Comparison of ENCODE assay signal across 27 cellular contexts in the genomic region with DNA sequence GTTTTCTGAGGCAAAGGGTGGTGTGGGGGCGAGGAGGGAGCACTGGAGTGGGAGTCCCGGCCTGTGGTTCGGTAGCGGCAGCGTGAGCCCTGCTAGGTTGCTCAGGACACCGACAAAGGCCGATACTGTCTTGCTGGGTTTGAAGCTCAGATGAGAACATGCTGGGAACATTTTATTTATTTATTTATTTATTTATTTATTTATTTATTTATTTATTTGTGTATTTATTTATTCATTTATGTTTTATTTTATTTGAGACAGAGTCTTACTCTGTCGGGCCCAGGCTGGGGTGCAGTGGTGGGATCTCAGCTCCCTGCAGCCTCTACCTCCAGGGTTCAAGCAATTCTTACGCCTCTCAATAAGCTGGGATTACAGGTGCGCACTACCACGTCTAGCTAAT.
"Had no signal": no experiment of that assay in that cellular context is flagged by ENCODE, and none has a peak within 500 bp of the region (broad histone marks: within the 10 kb centered on the region; RNA-seq: fewer than 3 reads in every experiment).

No MANE protein-coding gene starts in this region.

- H3K36me3 Mint-ChIP-seq: activated CD4-positive, alpha-beta memory T cell treated with anti-CD3 and anti-CD28 coated beads for 36 hours; activated naive CD4-positive, alpha-beta T cell treated with anti-CD3 and anti-CD28 coated beads, Interleukin-2, amount 50 U/mL, for 72 hours had no signal

- DNase-seq: activated CD4-positive, alpha-beta memory T cell treated with anti-CD3 and anti-CD28 coated beads for 36 hours; activated CD4-positive, alpha-beta T cell treated with anti-CD3 and anti-CD28 coated beads for 36 hours; activated CD4-positive, alpha-beta T cell treated with anti-CD3 and anti-CD28 coated beads, Interleukin-2, amount 50 U/mL, for 1 hour; activated CD8-positive, alpha-beta memory T cell treated with anti-CD3 and anti-CD28 coated beads, Interleukin-2, amount 50 U/mL, for 4 hours; activated gamma-delta T cell treated with Interleukin-2 at 50 U/mL for 16 hours; activated naive CD4-positive, alpha-beta T cell treated with anti-CD3 and anti-CD28 coated beads for 36 hours; activated T-cell treated with anti-CD3 and anti-CD28 coated beads for 4 hours; activated T-cell treated with anti-CD3 and anti-CD28 coated beads, Interleukin-2, amount 50 U/mL, for 4 hours; adrenal gland; body of pancreas; caudate nucleus; cerebellar nuclear complex; Karpas-422; NCI-H1105; NCI-H1417 treated with DMSO at 0.1 percent for 48 hours; NCI-H187 treated with DMSO at 0.1 percent for 48 hours; NCI-H2081 treated with DMSO at 0.1 percent for 48 hours; NCI-H345; NCI-H524 treated with DMSO at 0.1 percent for 48 hours; SHP77; SJCRH30; T1000; WERI-Rb-1 had no signal

- H3K27ac ChIP-seq: adrenal gland, body of pancreas, SJCRH30, SK-N-MC, WERI-Rb-1 had no signal

- H3K9me3 ChIP-seq: adrenal gland, body of pancreas, SJCRH30 had no signal

- H3K27me3 Mint-ChIP-seq: activated CD4-positive, alpha-beta memory T cell treated with anti-CD3 and anti-CD28 coated beads for 36 hours had no signal

- H3K4me3 Mint-ChIP-seq: activated CD4-positive, alpha-beta memory T cell treated with anti-CD3 and anti-CD28 coated beads for 36 hours; activated CD4-positive, alpha-beta T cell treated with anti-CD3 and anti-CD28 coated beads for 36 hours; activated naive CD4-positive, alpha-beta T cell treated with anti-CD3 and anti-CD28 coated beads for 36 hours; activated T-cell treated with anti-CD3 and anti-CD28 coated beads, Interleukin-2, amount 50 U/mL, for 4 hours; activated T-helper 1 cell treated with anti-CD3 and anti-CD28 coated beads, Interleukin-12 subunit alpha, Interleukin-12 subunit beta, Interleukin-2, Interleukin-4 antibody, amounts not matched to agents 30 ng/mL and 10 ng/mL and 1 ng/mL, durations not matched to agents 14 hours and 24 hours and 36 hours had no signal

- ATAC-seq: activated CD4-positive, alpha-beta T cell treated with anti-CD3 and anti-CD28 coated beads for 36 hours; activated naive CD4-positive, alpha-beta T cell treated with anti-CD3 and anti-CD28 coated beads, Interleukin-2, amount 50 U/mL, for 72 hours; activated T-cell treated with anti-CD3 and anti-CD28 coated beads, Interleukin-2, amount 50 U/mL, for 4 hours; body of pancreas; Panc1 had no signal

- H3K27ac Mint-ChIP-seq: activated CD4-positive, alpha-beta memory T cell treated with anti-CD3 and anti-CD28 coated beads for 36 hours; activated CD4-positive, alpha-beta T cell treated with anti-CD3 and anti-CD28 coated beads for 36 hours; activated naive CD4-positive, alpha-beta T cell treated with anti-CD3 and anti-CD28 coated beads for 36 hours; activated naive CD4-positive, alpha-beta T cell treated with anti-CD3 and anti-CD28 coated beads, Interleukin-2, amount 50 U/mL, for 72 hours; activated T-helper 1 cell treated with anti-CD3 and anti-CD28 coated beads, Interleukin-12 subunit alpha, Interleukin-12 subunit beta, Interleukin-2, Interleukin-4 antibody, amounts not matched to agents 30 ng/mL and 10 ng/mL and 1 ng/mL, durations not matched to agents 14 hours and 24 hours and 36 hours had no signal

- H3K9me3 Mint-ChIP-seq: activated CD4-positive, alpha-beta memory T cell treated with anti-CD3 and anti-CD28 coated beads for 36 hours; activated naive CD4-positive, alpha-beta T cell treated with anti-CD3 and anti-CD28 coated beads for 36 hours; activated naive CD4-positive, alpha-beta T cell treated with anti-CD3 and anti-CD28 coated beads, Interleukin-2, amount 50 U/mL, for 72 hours; activated T-cell treated with anti-CD3 and anti-CD28 coated beads, Interleukin-2, amount 50 U/mL, for 4 hours; activated T-helper 1 cell treated with anti-CD3 and anti-CD28 coated beads, Interleukin-12 subunit alpha, Interleukin-12 subunit beta, Interleukin-2, Interleukin-4 antibody, amounts not matched to agents 30 ng/mL and 10 ng/mL and 1 ng/mL, durations not matched to agents 14 hours and 24 hours and 36 hours had no signal

- H3K27me3 ChIP-seq: adrenal gland, body of pancreas, SJCRH30 had no signal

- H3K36me3 ChIP-seq: adrenal gland, SJCRH30, WERI-Rb-1 had no signal

- H3K4me3 ChIP-seq: adrenal gland, body of pancreas, SJCRH30, SK-N-MC had no signal
